ENCODE assay signal across 17 cellular contexts in the genomic region with DNA sequence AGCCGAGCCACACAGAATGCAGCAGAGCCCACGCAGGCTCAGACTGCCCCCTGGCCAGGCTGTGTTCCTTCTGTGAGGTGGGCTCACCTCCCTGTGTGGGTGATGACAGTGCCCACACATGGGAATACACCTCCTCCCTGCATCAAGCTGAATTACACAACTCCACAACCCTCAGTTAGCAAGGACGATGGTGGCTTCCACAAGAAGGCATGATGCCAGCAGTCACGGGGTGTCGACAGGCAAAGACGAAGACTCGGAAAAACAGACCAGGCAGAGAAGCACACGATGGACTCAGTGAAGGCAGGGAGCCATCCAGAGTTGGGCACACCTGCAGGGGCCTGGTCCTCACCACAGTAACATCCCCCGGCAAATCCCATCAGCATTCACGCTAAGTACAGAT. TPM values are rescaled to one million over a fixed set of nuclear protein-coding genes. Genes with fewer than 3 reads are reported as not detected.
A peak's percentile ranks its signal among the peaks of the same experiment; 100 is the strongest.
DNase-seq lines count a peak whose midpoint lies in the region; ATAC-seq, FAIRE-seq and TF ChIP-seq lines count a peak whose summit lies in the region.
"Had no signal": no experiment of that assay in that cellular context is flagged by ENCODE, and none has a peak within 500 bp of the region (broad histone marks: within the 10 kb centered on the region; RNA-seq: fewer than 3 reads in every experiment).

No MANE protein-coding gene starts in this region.

- no peaks in the 10 kb centered on the region for H3K27me3 ChIP-seq in GM23248 (replicated peaks; ENCODE audit: insufficient read depth)
- H3K27me3 ChIP-seq: suprapubic skin had no signal

- H3K4me3 ChIP-seq in GM23248 = no peak overlapping the region
- no peak overlapping the region for H3K4me3 ChIP-seq in choroid plexus epithelial cell (ENCODE audit: low read depth, low read length)
- H3K4me3 ChIP-seq: suprapubic skin had no signal

- intact Hi-C loops in left ventricle myocardium superior (cut with micrococcal nuclease) = no loop called here

- H3K27ac ChIP-seq in GM23248 = peak overlapping the region; percentile 73
- H3K27ac ChIP-seq: parathyroid adenoma, suprapubic skin, VCaP had no signal

- no peak for TF ChIP-seq POLR2A in GM12891 (IDR thresholded peaks at IDR 0.05; ENCODE audit: low read depth, low read length)

- WGBS in GM23248 (ENCODE audit: low coverage in 1 of 2, low lambda C conversion rate in 2 of 2, missing lambda C conversion rate in 2 of 2), 2 experiments = 40 to 44% methylated on average over 9 to 10 of the region's 10 CpGs

- TF ChIP-seq CTCF in choroid plexus epithelial cell (conservative IDR thresholded peaks at IDR 0.05; ENCODE audit: low read depth, low read length) = no peak

- no peak overlapping the region for H2AFZ ChIP-seq in GM23248
- H2AFZ ChIP-seq: parathyroid adenoma had no signal

- H4K20me1 ChIP-seq in GM23248 (ENCODE audit: insufficient read depth) = no peaks in the 10 kb centered on the region; the same call in 1 of the 2 replicates

- H3K79me2 ChIP-seq in GM23248 (ENCODE audit: insufficient read depth) = peaks cover 88% of the 10 kb centered on the region

- peak overlapping the region; percentile 55; the same call in 1 of the 2 replicates for H3K9ac ChIP-seq in GM23248
- H3K9ac ChIP-seq: parathyroid adenoma had no signal

- ATAC-seq in left ventricle myocardium superior = peak; percentile 87

- peak overlapping the region; percentile 23 for H3K4me2 ChIP-seq in GM23248 (ENCODE audit: unreplicated experiment)

- no peaks in the 10 kb centered on the region for H3K9me3 ChIP-seq in GM23248 (ENCODE audit: low read depth)
- H3K9me3 ChIP-seq: suprapubic skin had no signal

- DNase-seq in GM23248 (peak; percentile 47), choroid plexus epithelial cell (ENCODE audit: low read depth) (peak; percentile 82), left ventricle myocardium superior (peak; percentile 73), renal cortical epithelial cell (ENCODE audit: low read depth) (peak; percentile 22), GM12891 (ENCODE audit: insufficient read length, low spot score) (no peak), OCI-M1 (lab: John Stamatoyannopoulos, UW) (no peak), MV-4-11 (lab: John Stamatoyannopoulos, UW) (no peak)
- DNase-seq in stimulated activated CD8-positive, alpha-beta memory T cell treated with anti-CD3 and anti-CD28 coated beads, Interleukin-4, amount 100 ng/mL, for 48 hours = no peak
- DNase-seq: activated CD8-positive, alpha-beta memory T cell treated with anti-CD3 and anti-CD28 coated beads for 24 hours; islet precursor cell; NCI-H187 treated with DMSO at 0.1 percent for 48 hours; NCI-H524 treated with DMSO at 0.1 percent for 48 hours had no signal

- in situ Hi-C loops in GM23248 (cut with MboI) = no loop called here

- H3K36me3 ChIP-seq in GM23248 (ENCODE audit: low read depth) = peaks cover 13% of the 10 kb centered on the region; the same call in 1 of the 2 replicates

- no peaks in the 10 kb centered on the region for H3K9me2 ChIP-seq in GM23248 (ENCODE audit: insufficient read depth)

- H3F3A ChIP-seq in GM23248 (ENCODE audit: insufficient read depth) = peaks cover 16% of the 10 kb centered on the region

- peaks cover 17% of the 10 kb centered on the region for H3K4me1 ChIP-seq in GM23248 (ENCODE audit: insufficient read depth)
- H3K4me1 ChIP-seq: suprapubic skin had no signal

- FAIRE-seq in GM12891 (lab: Jason Lieb, UNC) = no peak
- FAIRE-seq: astrocyte, GM19239 had no signal

TF ChIP-seq in GM12891, 5 proteins besides CTCF, POLR2A, EP300 and RAD21:
- TF ChIP-seq POLR2AphosphoS5 (IDR thresholded peaks at IDR 0.05; ENCODE audit: low read depth, low read length) (no peak), SPI1 (IDR thresholded peaks at IDR 0.05; ENCODE audit: low read depth, low read length) (no peak), PAX5 (IDR thresholded peaks at IDR 0.05; ENCODE audit: insufficient read depth, low read length, severe bottlenecking) (no peak), TAF1 (IDR thresholded peaks at IDR 0.05; ENCODE audit: low read depth, low read length) (no peak), POU2F2 (IDR thresholded peaks at IDR 0.05; ENCODE audit: low read depth, low read length) (no peak)

RNA-seq across cellular contexts. Expression of gene LETM1, which starts 12.1 kb away (rescaled TPM):
- 40.1 and 42.3 TPM in 2 replicates for total RNA-seq in GM23248 (2014; rRNA removed; shearing (Covaris generic))
- 19.0 and 20.8 TPM in 2 replicates for polyA plus RNA-seq in GM23248 (2016; fragmentation: Nextera tagmentation; extraction: Ambion mirVana)
- total RNA-seq in left ventricle myocardium superior = 46.2 TPM
- 94.6 and 102 TPM in 2 replicates for total RNA-seq in renal cortical epithelial cell
- 17.0 TPM for polyA plus RNA-seq in GM12891 (2012; ENCODE audit: low read depth, missing spikeins)

RNA-seq across cellular contexts. Expression of gene NSD2, which starts 27.3 kb away (rescaled TPM):
- 32.4 and 41.0 TPM in 2 replicates for total RNA-seq in GM23248 (2014; rRNA removed; shearing (Covaris generic))
- polyA plus RNA-seq in GM23248 (2016; fragmentation: Nextera tagmentation; extraction: Ambion mirVana) = 19.1 and 20.1 TPM in 2 replicates
- total RNA-seq in left ventricle myocardium superior (45.3 TPM), renal cortical epithelial cell (62.0 and 67.7 TPM in 2 replicates)
- polyA plus RNA-seq in GM12891 (2012; ENCODE audit: low read depth, missing spikeins) = 32.6 TPM

RNA-seq across cellular contexts. Expression of gene FGFR3, which starts 50.8 kb away (rescaled TPM):
- total RNA-seq in GM23248 (2014; rRNA removed; shearing (Covaris generic)) = 0.13 and 0.97 TPM in 2 replicates
- polyA plus RNA-seq in GM23248 (2016; fragmentation: Nextera tagmentation; extraction: Ambion mirVana) = 0.10 and 0.15 TPM in 2 replicates
- total RNA-seq in left ventricle myocardium superior = 1.7 TPM
- total RNA-seq in renal cortical epithelial cell = 1.4 and 3.7 TPM in 2 replicates
- polyA plus RNA-seq in GM12891 (2012; ENCODE audit: low read depth, missing spikeins) = 0.04 TPM

Comparison
In these comparisons a context has a peak if more than half of its experiments do, and no peak if none do; other contexts are left out.
1. DNase-seq: peak in GM23248 (single experiment), choroid plexus epithelial cell (single experiment), left ventricle myocardium superior (single experiment) and renal cortical epithelial cell (single experiment); none in GM12891 (single experiment), OCI-M1 (single experiment), stimulated activated CD8-positive, alpha-beta memory T cell treated with anti-CD3 and anti-CD28 coated beads, Interleukin-4, amount 100 ng/mL, for 48 hours (single experiment) and MV-4-11 (single experiment).